1 cellular context compared by ENCODE assay signal in the genomic region with DNA sequence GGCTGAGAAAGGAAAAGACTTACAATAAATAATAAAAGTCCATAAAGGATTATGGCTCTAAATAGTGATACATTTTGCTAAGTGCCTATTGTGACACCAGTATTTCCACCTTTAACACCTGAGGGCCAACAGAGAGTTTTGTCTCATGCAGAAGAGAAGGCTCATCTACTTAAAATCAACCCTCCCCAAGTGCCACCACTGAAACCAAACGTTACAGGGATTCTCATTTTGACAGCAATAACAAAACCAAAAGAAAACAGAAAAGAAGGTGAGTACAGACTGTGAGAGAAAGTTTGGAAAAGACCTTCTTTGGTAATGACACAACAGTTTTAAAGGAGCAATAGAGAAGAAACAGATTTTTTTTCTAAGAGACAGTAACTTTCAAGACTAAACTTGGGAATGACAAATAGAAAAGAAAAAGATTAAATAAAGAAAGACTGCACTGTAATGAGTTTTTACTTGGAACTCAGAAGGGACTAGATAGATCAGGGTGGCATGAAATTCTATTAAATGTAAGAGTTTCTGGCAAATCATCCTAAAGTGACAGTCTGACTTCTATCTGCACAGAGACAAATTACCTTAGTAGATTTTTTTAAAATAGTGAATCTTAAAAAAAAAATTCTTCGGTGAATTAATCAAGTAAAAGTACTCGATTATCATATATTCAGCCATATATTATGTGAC.
TF ChIP-seq lines count a peak whose summit lies in the region.

No MANE protein-coding gene starts in this region.

TF ChIP-seq in GM12878, 131 proteins besides CTCF, POLR2A, EP300 and RAD21 (continued from another document):
- TF ChIP-seq, protein P1, sequence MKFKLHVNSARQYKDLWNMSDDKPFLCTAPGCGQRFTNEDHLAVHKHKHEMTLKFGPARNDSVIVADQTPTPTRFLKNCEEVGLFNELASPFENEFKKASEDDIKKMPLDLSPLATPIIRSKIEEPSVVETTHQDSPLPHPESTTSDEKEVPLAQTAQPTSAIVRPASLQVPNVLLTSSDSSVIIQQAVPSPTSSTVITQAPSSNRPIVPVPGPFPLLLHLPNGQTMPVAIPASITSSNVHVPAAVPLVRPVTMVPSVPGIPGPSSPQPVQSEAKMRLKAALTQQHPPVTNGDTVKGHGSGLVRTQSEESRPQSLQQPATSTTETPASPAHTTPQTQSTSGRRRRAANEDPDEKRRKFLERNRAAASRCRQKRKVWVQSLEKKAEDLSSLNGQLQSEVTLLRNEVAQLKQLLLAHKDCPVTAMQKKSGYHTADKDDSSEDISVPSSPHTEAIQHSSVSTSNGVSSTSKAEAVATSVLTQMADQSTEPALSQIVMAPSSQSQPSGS (IDR thresholded peaks at IDR 0.05; ENCODE audit: low read length) = peak; percentile 80
- TF ChIP-seq, protein P2, sequence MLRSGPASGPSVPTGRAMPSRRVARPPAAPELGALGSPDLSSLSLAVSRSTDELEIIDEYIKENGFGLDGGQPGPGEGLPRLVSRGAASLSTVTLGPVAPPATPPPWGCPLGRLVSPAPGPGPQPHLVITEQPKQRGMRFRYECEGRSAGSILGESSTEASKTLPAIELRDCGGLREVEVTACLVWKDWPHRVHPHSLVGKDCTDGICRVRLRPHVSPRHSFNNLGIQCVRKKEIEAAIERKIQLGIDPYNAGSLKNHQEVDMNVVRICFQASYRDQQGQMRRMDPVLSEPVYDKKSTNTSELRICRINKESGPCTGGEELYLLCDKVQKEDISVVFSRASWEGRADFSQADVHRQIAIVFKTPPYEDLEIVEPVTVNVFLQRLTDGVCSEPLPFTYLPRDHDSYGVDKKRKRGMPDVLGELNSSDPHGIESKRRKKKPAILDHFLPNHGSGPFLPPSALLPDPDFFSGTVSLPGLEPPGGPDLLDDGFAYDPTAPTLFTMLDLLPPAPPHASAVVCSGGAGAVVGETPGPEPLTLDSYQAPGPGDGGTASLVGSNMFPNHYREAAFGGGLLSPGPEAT (IDR thresholded peaks at IDR 0.05; ENCODE audit: low read depth) = peak; percentile 33; the same call in 1 of the 2 replicates
- TF ChIP-seq, protein P3, sequence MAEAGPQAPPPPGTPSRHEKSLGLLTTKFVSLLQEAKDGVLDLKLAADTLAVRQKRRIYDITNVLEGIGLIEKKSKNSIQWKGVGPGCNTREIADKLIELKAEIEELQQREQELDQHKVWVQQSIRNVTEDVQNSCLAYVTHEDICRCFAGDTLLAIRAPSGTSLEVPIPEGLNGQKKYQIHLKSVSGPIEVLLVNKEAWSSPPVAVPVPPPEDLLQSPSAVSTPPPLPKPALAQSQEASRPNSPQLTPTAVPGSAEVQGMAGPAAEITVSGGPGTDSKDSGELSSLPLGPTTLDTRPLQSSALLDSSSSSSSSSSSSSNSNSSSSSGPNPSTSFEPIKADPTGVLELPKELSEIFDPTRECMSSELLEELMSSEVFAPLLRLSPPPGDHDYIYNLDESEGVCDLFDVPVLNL (IDR thresholded peaks at IDR 0.05; ENCODE audit: low read depth, low read length) = no peak
- peak in 1 of 2 experiments; percentile 67; a peak in 1 of 4 replicates for TF ChIP-seq ETV6 (conservative IDR thresholded peaks at IDR 0.05 in 1 of 2, IDR thresholded peaks at IDR 0.05 in 1 of 2; ENCODE audit: borderline replicate concordance in 1 of 2, low read depth in 1 of 2)
- TF ChIP-seq NBN (IDR thresholded peaks at IDR 0.05) = 0 out of 2 replicates have a peak, but pooled peaks have one; percentile 21
- TF ChIP-seq CEBPB (IDR thresholded peaks at IDR 0.05; ENCODE audit: borderline replicate concordance in 1 of 2, low read depth in 2 of 2, low read length in 2 of 2) = no peak; a peak in 1 of 4 replicates
- no peak for TF ChIP-seq ZNF622 (IDR thresholded peaks at IDR 0.05)
- TF ChIP-seq, protein P4, sequence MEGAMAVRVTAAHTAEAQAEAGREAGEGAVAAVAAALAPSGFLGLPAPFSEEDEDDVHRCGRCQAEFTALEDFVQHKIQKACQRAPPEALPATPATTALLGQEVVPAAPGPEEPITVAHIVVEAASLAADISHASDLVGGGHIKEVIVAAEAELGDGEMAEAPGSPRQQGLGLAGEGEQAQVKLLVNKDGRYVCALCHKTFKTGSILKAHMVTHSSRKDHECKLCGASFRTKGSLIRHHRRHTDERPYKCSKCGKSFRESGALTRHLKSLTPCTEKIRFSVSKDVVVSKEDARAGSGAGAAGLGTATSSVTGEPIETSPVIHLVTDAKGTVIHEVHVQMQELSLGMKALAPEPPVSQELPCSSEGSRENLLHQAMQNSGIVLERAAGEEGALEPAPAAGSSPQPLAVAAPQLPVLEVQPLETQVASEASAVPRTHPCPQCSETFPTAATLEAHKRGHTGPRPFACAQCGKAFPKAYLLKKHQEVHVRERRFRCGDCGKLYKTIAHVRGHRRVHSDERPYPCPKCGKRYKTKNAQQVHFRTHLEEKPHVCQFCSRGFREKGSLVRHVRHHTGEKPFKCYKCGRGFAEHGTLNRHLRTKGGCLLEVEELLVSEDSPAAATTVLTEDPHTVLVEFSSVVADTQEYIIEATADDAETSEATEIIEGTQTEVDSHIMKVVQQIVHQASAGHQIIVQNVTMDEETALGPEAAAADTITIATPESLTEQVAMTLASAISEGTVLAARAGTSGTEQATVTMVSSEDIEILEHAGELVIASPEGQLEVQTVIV (IDR thresholded peaks at IDR 0.05; ENCODE audit: borderline replicate concordance, partially characterized antibody) = no peak
- no peak for TF ChIP-seq ZNF24 (IDR thresholded peaks at IDR 0.05)
- TF ChIP-seq IKZF2 (IDR thresholded peaks at IDR 0.05) = peak; percentile 89 to 92
